Comparison of ENCODE assay signal across 11 cellular contexts in the genomic region with DNA sequence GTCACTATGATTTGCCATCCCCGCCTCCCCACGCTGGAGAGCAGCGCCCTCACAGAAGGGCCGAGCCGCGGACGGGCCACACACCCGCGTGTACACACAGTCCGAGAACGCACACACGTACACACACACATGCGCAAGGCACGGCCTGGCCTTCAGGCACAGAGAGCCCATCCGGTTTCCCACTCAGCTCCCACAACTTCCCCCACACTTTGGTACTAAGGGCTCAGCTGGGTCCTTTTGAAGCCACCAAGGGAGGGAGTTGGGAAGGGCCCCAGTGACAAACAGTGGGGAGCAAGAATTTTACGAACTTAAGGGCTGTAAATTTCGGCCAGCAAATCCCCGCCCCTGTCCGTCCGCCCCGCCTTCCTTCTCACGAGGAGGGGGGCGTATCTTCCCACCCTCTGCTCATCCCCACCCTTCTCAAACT.
DNase-seq lines count a peak whose midpoint lies in the region; ATAC-seq and TF ChIP-seq lines count a peak whose summit lies in the region.
"Had no signal": no experiment of that assay in that cellular context is flagged by ENCODE, and none has a peak within 500 bp of the region (broad histone marks: within the 10 kb centered on the region; RNA-seq: fewer than 3 reads in every experiment).

No MANE protein-coding gene starts in this region.

- no peaks in the 10 kb centered on the region for H3K9me3 ChIP-seq in esophagus muscularis mucosa

- H3K9me3 Mint-ChIP-seq in naive B cell: peaks cover 0 to 6% (median 0%) of the 10 kb centered on the region in 7 donors

- H3K27me3 ChIP-seq in esophagus muscularis mucosa: peaks cover 0 to 81% (median 21%) of the 10 kb centered on the region in 4 donors

- WGBS in esophagus muscularis mucosa: 7% methylated on average over 23 of the region's 23 CpGs

- H3K27me3 Mint-ChIP-seq in naive B cell: peaks cover 36 to 80% (median 50%) of the 10 kb centered on the region in 3 donors

- no peak for TF ChIP-seq POLR2A in esophagus muscularis mucosa (IDR thresholded peaks at IDR 0.05; ENCODE audit: low read depth)

- intact Hi-C loops in esophagus muscularis mucosa (cut with DNase I): no loop called here

- no peaks in the 10 kb centered on the region for H3K36me3 Mint-ChIP-seq in naive B cell

- no peak for TF ChIP-seq CTCF in esophagus muscularis mucosa (IDR thresholded peaks at IDR 0.05)

- H3K4me1 Mint-ChIP-seq in naive B cell: peaks cover 4 to 12% (median 10%) of the 10 kb centered on the region in 3 donors

- peak overlapping the region in 1 of 6 donors; percentile 4 for H3K27ac Mint-ChIP-seq in naive B cell

- H3K4me1 ChIP-seq in esophagus muscularis mucosa: peaks cover 9 to 19% (median 17%) of the 10 kb centered on the region in 4 donors

- peak overlapping the region in 6 of 8 donors; percentile 14 to 80 (median 56) for H3K4me3 Mint-ChIP-seq in naive B cell

- peak overlapping the region; percentile 31 to 49 (median 41) for H3K4me3 ChIP-seq in esophagus muscularis mucosa

- no peak overlapping the region for H3K27ac ChIP-seq in esophagus muscularis mucosa (replicated peaks in 1 of 4)

- ATAC-seq in naive B cell (ENCODE audit: low read depth in 2 of 2) (no peak), GM21528 (IDR thresholded peaks at IDR 0.05; ENCODE audit: low FRiP score, unreplicated experiment) (no peak), HG02588 (IDR thresholded peaks at IDR 0.05; ENCODE audit: unreplicated experiment) (no peak)

- H3K36me3 ChIP-seq in esophagus muscularis mucosa: no peaks in the 10 kb centered on the region

- DNase-seq in AG20443 (ENCODE audit: low spot score) (peak; percentile 26), NCI-H69 (lab: John Stamatoyannopoulos, UW) (peak; percentile 48), esophagus muscularis mucosa (ENCODE audit: extremely low spot score) (no peak), naive B cell (no peak), NOMO-1 (lab: John Stamatoyannopoulos, UW; ENCODE audit: unreplicated experiment in 2 of 2) (no peak), NCI-H1436 treated with DMSO at 0.1 percent for 48 hours (lab: John Stamatoyannopoulos, UW) (no peak)
- DNase-seq: caudate nucleus, DND-41, NCI-H2107 had no signal

- no peak for TF ChIP-seq EP300 in esophagus muscularis mucosa (IDR thresholded peaks at IDR 0.05)

Comparison
In these comparisons a context has a peak if more than half of its experiments do, and no peak if none do; other contexts are left out.
1. DNase-seq: peak in AG20443 (single experiment) and NCI-H69 (single experiment); none in esophagus muscularis mucosa (single experiment), naive B cell (single experiment), NOMO-1 (0 of 2) and NCI-H1436 treated with DMSO at 0.1 percent for 48 hours (single experiment).